ENCODE assay signal across 12 cellular contexts in the genomic region with DNA sequence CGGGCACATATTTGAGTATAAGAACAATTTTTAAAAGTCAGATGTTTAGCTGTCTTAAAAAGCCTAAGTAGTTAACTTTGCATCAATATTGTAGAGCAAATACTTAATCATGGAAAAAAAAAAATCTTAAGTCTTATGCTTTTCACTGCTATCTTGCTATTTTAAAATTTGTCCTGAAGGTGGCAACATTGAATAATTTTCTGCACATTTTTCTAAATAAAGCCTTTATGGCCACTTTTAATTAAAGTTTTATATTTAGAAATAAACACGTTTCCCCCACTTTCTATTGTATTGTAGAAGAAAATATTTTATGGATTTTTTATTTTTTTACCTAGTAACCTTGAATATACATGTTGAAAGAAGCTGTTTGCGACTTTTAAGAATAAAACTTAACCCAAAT.
DNase-seq lines count a peak whose midpoint lies in the region; ATAC-seq, FAIRE-seq and TF ChIP-seq lines count a peak whose summit lies in the region.
"Had no signal": no experiment of that assay in that cellular context is flagged by ENCODE, and none has a peak within 500 bp of the region (broad histone marks: within the 10 kb centered on the region; RNA-seq: fewer than 3 reads in every experiment).

No MANE protein-coding gene starts in this region.

- no TSS peak for BruUV-seq in GM12878 (replicated peaks; lab: Mats Ljungman, UMichigan)

- POLR2A ChIA-PET in GM12878 (lab: Charles Lee) = no interaction called here

- CTCF ChIA-PET in GM12878 (lab: Yijun Ruan, JAX) = interaction anchor here (0.8 to 1.6 kb wide), 4 partner anchors 9 to 316 kb away, joined by 4 read pairs; no protein-coding TSS in a partner anchor

- DNase-seq in NCI-H2107 treated with DMSO at 0.1 percent for 48 hours (lab: John Stamatoyannopoulos, UW; ENCODE audit: unreplicated experiment) (peak; percentile 6), NCI-H2107 (lab: John Stamatoyannopoulos, UW) (no peak), MV-4-11 (lab: John Stamatoyannopoulos, UW) (peak; percentile 23), GM12878 (ENCODE audit: low read depth, low spot score) (no peak), osteocyte (ENCODE audit: extremely low spot score, unreplicated experiment) (no peak), mucosa of descending colon (no peak), GM19240 (ENCODE audit: insufficient read length, low spot score) (no peak)
- DNase-seq: activated CD4-positive, alpha-beta memory T cell treated with anti-CD3 and anti-CD28 coated beads, Interleukin-2, amount 10 ng/mL, durations not matched to agents 7 days and 5 days; amniotic stem cell; retina had no signal

- no peak for FAIRE-seq in GM12878 (lab: Jason Lieb, UNC)
- FAIRE-seq: urothelium cell line had no signal

- intact Hi-C loops in GM12878 (cut with micrococcal nuclease; ENCODE audit: unreplicated experiment) (loop anchor here (1.0 to 5.0 kb wide), 3 partner anchors 184 to 689 kb away; no protein-coding TSS in a partner anchor), mucosa of descending colon (cut with DNase I, micrococcal nuclease) (no loop called here)

- H3K4me2 ChIP-seq in GM12878 (ENCODE audit: control insufficient read depth, insufficient read depth) = no peak overlapping the region

- no peak for TF ChIP-seq EP300 in GM12878 (IDR thresholded peaks at IDR 0.05; ENCODE audit: borderline replicate concordance in 1 of 2, control insufficient read depth in 1 of 2, low read depth in 2 of 2, low read length in 2 of 2)

- TF ChIP-seq POLR2A in GM12878 (IDR thresholded peaks at IDR 0.05; ENCODE audit: low read depth, low read length) = no peak

- H3K4me3 Mint-ChIP-seq in osteocyte (ENCODE audit: unreplicated experiment) = no peak overlapping the region
- H3K4me3 Mint-ChIP-seq: activated CD4-positive, alpha-beta memory T cell treated with anti-CD3 and anti-CD28 coated beads, Interleukin-2, amount 10 ng/mL, durations not matched to agents 7 days and 5 days had no signal

- H3K36me3 Mint-ChIP-seq in osteocyte (ENCODE audit: unreplicated experiment) = no peaks in the 10 kb centered on the region

- in situ Hi-C loops in GM12878 (cut with MboI) = no loop called here

- no peak for ATAC-seq in GM12878
- ATAC-seq in mucosa of descending colon = no peak
- no peak for ATAC-seq in GM18520 (IDR thresholded peaks at IDR 0.05; ENCODE audit: unreplicated experiment)

- H3K27ac ChIP-seq in GM12878 (ENCODE audit: control insufficient read depth, insufficient read depth) = no peak overlapping the region

- no peak overlapping the region for H3K4me3 ChIP-seq in GM12878
- H3K4me3 ChIP-seq in mucosa of descending colon = no peak overlapping the region

- H3K9me3 ChIP-seq in GM12878 (replicated peaks; ENCODE audit: control insufficient read depth, insufficient read depth, low read length) = no peaks in the 10 kb centered on the region
- no peaks in the 10 kb centered on the region for H3K9me3 ChIP-seq in mucosa of descending colon

- H3K4me1 Mint-ChIP-seq in osteocyte (ENCODE audit: unreplicated experiment) = no peaks in the 10 kb centered on the region
- H3K4me1 Mint-ChIP-seq: activated CD4-positive, alpha-beta memory T cell treated with anti-CD3 and anti-CD28 coated beads, Interleukin-2, amount 10 ng/mL, durations not matched to agents 7 days and 5 days had no signal

- H4K20me1 ChIP-seq in GM12878 (ENCODE audit: control insufficient read depth, insufficient read depth) = no peaks in the 10 kb centered on the region

- peak; percentile 41; the same call in 1 of the 2 replicates for TF ChIP-seq RAD21 in GM12878 (IDR thresholded peaks at IDR 0.05; ENCODE audit: insufficient read depth, low read depth, low read length)

- H3K4me1 ChIP-seq in GM12878 (ENCODE audit: control insufficient read depth, insufficient read depth, low read length) (no peaks in the 10 kb centered on the region), mucosa of descending colon (ENCODE audit: low read depth) (no peaks in the 10 kb centered on the region)

- H3K27me3 Mint-ChIP-seq in osteocyte (ENCODE audit: unreplicated experiment) = peaks cover 2% of the 10 kb centered on the region
- H3K27me3 Mint-ChIP-seq: activated CD4-positive, alpha-beta memory T cell treated with anti-CD3 and anti-CD28 coated beads, Interleukin-2, amount 10 ng/mL, durations not matched to agents 7 days and 5 days had no signal

- TF ChIP-seq CTCF in GM12878 (IDR thresholded peaks at IDR 0.05 in 2 of 3, conservative IDR thresholded peaks at IDR 0.05 in 1 of 3; ENCODE audit: control insufficient read depth in 2 of 3, extremely low read depth in 1 of 3, insufficient read depth in 1 of 3, low read depth in 3 of 3, low read length in 3 of 3) (peak in 2 of 3 experiments; percentile 6; a peak in 1 of 6 replicates), osteocyte (IDR thresholded peaks at IDR 0.05) (peak; percentile 48), mucosa of descending colon (IDR thresholded peaks at IDR 0.05) (no peak)

- RAD21 ChIA-PET in GM12878 (lab: Charles Lee; ENCODE audit: unreplicated experiment) = no interaction called here

- H3K36me3 ChIP-seq in GM12878 (ENCODE audit: control insufficient read depth in 2 of 2, insufficient read depth in 2 of 2, low read length in 1 of 2) = no peaks in the 10 kb centered on the region
- H3K36me3 ChIP-seq in mucosa of descending colon (ENCODE audit: low read depth) = no peaks in the 10 kb centered on the region

- no peaks in the 10 kb centered on the region for H3K27me3 ChIP-seq in GM12878 (replicated peaks in 1 of 2; ENCODE audit: control insufficient read depth in 2 of 2, insufficient read depth in 2 of 2, low read length in 1 of 2)

- SMC1A ChIA-PET in GM12878 (lab: Charles Lee; ENCODE audit: uncharacterized antibody, unreplicated experiment) = interaction anchor here (1.5 kb wide), 1 partner anchor 184 kb away, joined by 5 read pairs; no protein-coding TSS in a partner anchor

- H3K79me2 ChIP-seq in GM12878 (ENCODE audit: control insufficient read depth, insufficient read depth, low read length) = no peaks in the 10 kb centered on the region

- no peak overlapping the region for H3K9ac ChIP-seq in GM12878 (ENCODE audit: control insufficient read depth, insufficient read depth, low read length)

- H3K9me3 Mint-ChIP-seq in osteocyte (ENCODE audit: unreplicated experiment) = no peaks in the 10 kb centered on the region
- H3K9me3 Mint-ChIP-seq: activated CD4-positive, alpha-beta memory T cell treated with anti-CD3 and anti-CD28 coated beads, Interleukin-2, amount 10 ng/mL, durations not matched to agents 7 days and 5 days had no signal

- H2AFZ ChIP-seq in GM12878 (ENCODE audit: control insufficient read depth, low read depth, low read length) = no peak overlapping the region

- 0% methylated on average over 3 of the region's 3 CpGs for WGBS in GM12878 (ENCODE audit: insufficient coverage, insufficient replicate concordance, low lambda C conversion rate, missing lambda C conversion rate)

- H3K27ac Mint-ChIP-seq in osteocyte (ENCODE audit: unreplicated experiment) = no peak overlapping the region
- H3K27ac Mint-ChIP-seq: activated CD4-positive, alpha-beta memory T cell treated with anti-CD3 and anti-CD28 coated beads, Interleukin-2, amount 10 ng/mL, durations not matched to agents 7 days and 5 days had no signal

TF ChIP-seq in GM12878, 131 proteins besides CTCF, POLR2A, EP300 and RAD21:
- no peak for TF ChIP-seq ZNF622 (IDR thresholded peaks at IDR 0.05)
- TF ChIP-seq SMAD5 (IDR thresholded peaks at IDR 0.05; ENCODE audit: low read depth) = no peak
- TF ChIP-seq STAT3 (IDR thresholded peaks at IDR 0.05; ENCODE audit: low read depth, low read length) = no peak
- no peak for TF ChIP-seq TCF12 (IDR thresholded peaks at IDR 0.05; ENCODE audit: low read depth, low read length)
- TF ChIP-seq TCF3 (IDR thresholded peaks at IDR 0.05; ENCODE audit: borderline replicate concordance, insufficient read depth, low read depth, low read length) = no peak
- TF ChIP-seq SMC3 (IDR thresholded peaks at IDR 0.05; ENCODE audit: borderline replicate concordance, low read length) = no peak; the same call in 1 of the 2 replicates

Comparison
In these comparisons a context has a peak if more than half of its experiments do, and no peak if none do; other contexts are left out.
1. DNase-seq: peak in NCI-H2107 treated with DMSO at 0.1 percent for 48 hours (single experiment) and MV-4-11 (single experiment); none in NCI-H2107 (single experiment), GM12878 (single experiment), osteocyte (single experiment), mucosa of descending colon (0 of 3) and GM19240 (single experiment).